In the genomic region with DNA sequence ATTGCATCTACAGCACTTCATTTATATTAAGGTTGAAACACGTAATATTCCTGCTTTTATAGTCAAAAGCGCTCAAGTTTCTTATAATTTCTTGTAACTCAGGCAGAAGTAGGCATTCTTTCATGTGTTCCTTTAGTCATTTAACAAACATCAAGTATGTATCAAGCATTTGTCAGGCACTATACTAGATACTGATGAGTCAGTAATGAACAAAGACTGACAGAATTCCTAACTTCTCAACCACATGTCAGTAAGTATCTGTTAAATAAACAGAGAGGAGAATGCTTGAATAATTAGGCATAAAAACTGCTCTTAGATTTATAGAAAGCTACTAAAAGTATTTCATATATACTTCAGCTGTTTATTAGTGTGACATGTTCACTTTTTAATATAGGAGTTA, we compare ENCODE assay signal across 2 cellular contexts.
A peak's percentile ranks its signal among the peaks of the same experiment; 100 is the strongest.
TF ChIP-seq lines count a peak whose summit lies in the region.

No MANE protein-coding gene starts in this region.

TF ChIP-seq in A549, 52 proteins besides CTCF, POLR2A, EP300 and RAD21 (continued from another document):
- no peak for TF ChIP-seq ZC3H11A (IDR thresholded peaks at IDR 0.05)
- no peak for TF ChIP-seq FOSB (CRISPR knock-in tag; IDR thresholded peaks at IDR 0.05)
- TF ChIP-seq CEBPB (IDR thresholded peaks at IDR 0.05) = no peak
- no peak for TF ChIP-seq ZSCAN20 (CRISPR knock-in tag; IDR thresholded peaks at IDR 0.05)
- TF ChIP-seq SREBF2 (IDR thresholded peaks at IDR 0.05) = no peak
- TF ChIP-seq TFCP2L1 (CRISPR knock-in tag; IDR thresholded peaks at IDR 0.05) = no peak
- TF ChIP-seq FOXS1 (CRISPR knock-in tag; IDR thresholded peaks at IDR 0.05) = no peak
- no peak for TF ChIP-seq CBX8 (IDR thresholded peaks at IDR 0.05)
- TF ChIP-seq MAFK (IDR thresholded peaks at IDR 0.05; ENCODE audit: partially characterized antibody) = no peak
- no peak for TF ChIP-seq RNF2 (IDR thresholded peaks at IDR 0.05; ENCODE audit: borderline replicate concordance, low read depth)
- no peak for TF ChIP-seq HOXA7 (CRISPR knock-in tag; IDR thresholded peaks at IDR 0.05)
- no peak for TF ChIP-seq FOSL2 (IDR thresholded peaks at IDR 0.05)
- TF ChIP-seq FOSL2 (CRISPR knock-in tag; IDR thresholded peaks at IDR 0.05) = no peak
- no peak for TF ChIP-seq SMC3 (IDR thresholded peaks at IDR 0.05)
- no peak for TF ChIP-seq RFX5 (IDR thresholded peaks at IDR 0.05)
- TF ChIP-seq, protein P1, sequence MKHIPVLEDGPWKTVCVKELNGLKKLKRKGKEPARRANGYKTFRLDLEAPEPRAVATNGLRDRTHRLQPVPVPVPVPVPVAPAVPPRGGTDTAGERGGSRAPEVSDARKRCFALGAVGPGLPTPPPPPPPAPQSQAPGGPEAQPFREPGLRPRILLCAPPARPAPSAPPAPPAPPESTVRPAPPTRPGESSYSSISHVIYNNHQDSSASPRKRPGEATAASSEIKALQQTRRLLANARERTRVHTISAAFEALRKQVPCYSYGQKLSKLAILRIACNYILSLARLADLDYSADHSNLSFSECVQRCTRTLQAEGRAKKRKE (CRISPR knock-in tag; IDR thresholded peaks at IDR 0.05; ENCODE audit: low read depth) = no peak
TF ChIP-seq in A549: peak in this region for 0.

TF ChIP-seq in IMR-90, 13 proteins besides CTCF, POLR2A, EP300 and RAD21:
- TF ChIP-seq ELK1 (IDR thresholded peaks at IDR 0.05; ENCODE audit: borderline replicate concordance, low read depth, low read length) (no peak), FOS (IDR thresholded peaks at IDR 0.05; ENCODE audit: low read depth, low read length) (no peak), BHLHE40 (IDR thresholded peaks at IDR 0.05; ENCODE audit: low read depth, low read length) (no peak), RFX5 (IDR thresholded peaks at IDR 0.05; ENCODE audit: low read depth, low read length) (no peak), RCOR1 (IDR thresholded peaks at IDR 0.05; ENCODE audit: insufficient replicate concordance, low read length) (no peak), MAZ (IDR thresholded peaks at IDR 0.05; ENCODE audit: borderline replicate concordance, low read depth, low read length) (no peak), MAFK (IDR thresholded peaks at IDR 0.05; ENCODE audit: low read depth, low read length) (0 out of 2 replicates have a peak, but pooled peaks have one; percentile 2), NFE2L2 (IDR thresholded peaks at IDR 0.05; ENCODE audit: low read depth, low read length) (no peak)
